8 cellular contexts compared by ENCODE assay signal in genomic region chr17:77371888-77372443, GRCh38.
DNase-seq lines count a peak whose midpoint lies in the region; ATAC-seq and TF ChIP-seq lines count a peak whose summit lies in the region.

No MANE protein-coding gene starts in this region.

- peak overlapping the region; percentile 60 for H3K27ac ChIP-seq in CD4-positive, alpha-beta T cell (ENCODE audit: low read depth, low read length)
- H3K27ac ChIP-seq in SJSA1 (no peak overlapping the region), esophagus squamous epithelium (peak overlapping the region; percentile 83 to 96 (median 93)), neutrophil (peak overlapping the region; percentile 91)

- WGBS in esophagus squamous epithelium, 2 donors, result 52 to 58% methylated on average over 11 to 12 of the region's 16 CpGs

- H3K4me3 ChIP-seq in SJSA1 (peak overlapping the region; percentile 54), esophagus squamous epithelium (peak overlapping the region in 3 of 4 donors; percentile 68 to 82 (median 80)), neutrophil (ENCODE audit: low read depth in 1 of 2, low read length in 1 of 2) (peak overlapping the region; percentile 86 to 90)

- H3K4me1 ChIP-seq in SJSA1 (replicated peaks) (peaks cover 46% of the 10 kb centered on the region), esophagus squamous epithelium (peaks cover 54 to 94% (median 59%) of the 10 kb centered on the region in 3 donors), neutrophil (ENCODE audit: control insufficient read depth in 1 of 2, insufficient read depth in 1 of 2, low read depth in 1 of 2, low read length in 1 of 2) (peaks cover 44 to 45% of the 10 kb centered on the region in 2 experiments)

- DNase-seq in CD4-positive, alpha-beta T cell, result peak in 1 of 10 experiments; percentile 34
- no peak for DNase-seq in SJSA1 (ENCODE audit: low read depth in 1 of 2, low spot score in 2 of 2)
- no peak for DNase-seq in esophagus squamous epithelium (lab: John Stamatoyannopoulos, UW)
- DNase-seq in GF-D8 (lab: John Stamatoyannopoulos, UW), result no peak
- DNase-seq in HuH-7.5 (ENCODE audit: low spot score), result no peak

- intact Hi-C loops in CD4-positive, alpha-beta T cell (cut with DNase I, micrococcal nuclease), result loop anchor here (5.0 kb wide), 2 partner anchors 35 to 90 kb away; no protein-coding TSS in a partner anchor
- intact Hi-C loops in esophagus squamous epithelium (cut with DNase I), result no loop called here

- H3K36me3 ChIP-seq in SJSA1 (peaks cover 16% of the 10 kb centered on the region), esophagus squamous epithelium (no peaks in the 10 kb centered on the region), neutrophil (no peaks in the 10 kb centered on the region)

- CTCF ChIA-PET in CD4-positive, alpha-beta T cell (lab: Charles Lee), result interaction anchor here (1.0 to 6.9 kb wide), 3 partner anchors 28 to 39 kb away, joined by 3 to 40 read pairs (median 8); no protein-coding TSS in a partner anchor

- H3K27me3 ChIP-seq in CD4-positive, alpha-beta T cell (ENCODE audit: control insufficient read depth, insufficient read depth, low read length), result no peaks in the 10 kb centered on the region
- no peaks in the 10 kb centered on the region for H3K27me3 ChIP-seq in SJSA1 (replicated peaks)
- H3K27me3 ChIP-seq in esophagus squamous epithelium, result no peaks in the 10 kb centered on the region
- H3K27me3 ChIP-seq in neutrophil, result no peaks in the 10 kb centered on the region

- H3K4me3 Mint-ChIP-seq in CD4-positive, alpha-beta T cell, result peak overlapping the region; percentile 93

- no peaks in the 10 kb centered on the region for H3K9me3 ChIP-seq in CD4-positive, alpha-beta T cell (ENCODE audit: control insufficient read depth, low read length)
- H3K9me3 ChIP-seq in SJSA1 (replicated peaks) (0 out of 2 replicates have a peak, but pooled peaks cover 3% of the 10 kb centered on the region), esophagus squamous epithelium (no peaks in the 10 kb centered on the region), neutrophil (no peaks in the 10 kb centered on the region)

- TF ChIP-seq POLR2A in esophagus squamous epithelium (IDR thresholded peaks at IDR 0.05), result no peak

- POLR2A ChIA-PET in CD4-positive, alpha-beta T cell (lab: Charles Lee), result interaction anchor here (0.6 to 5.4 kb wide), 12 partner anchors 10 to 118 kb away, joined by 3 to 55 read pairs (median 4); no protein-coding TSS in a partner anchor

- ATAC-seq in CD4-positive, alpha-beta T cell (ENCODE audit: poor library complexity), result no peak
- ATAC-seq in GM19467 (IDR thresholded peaks at IDR 0.05; ENCODE audit: unreplicated experiment) (no peak), HG03442 (IDR thresholded peaks at IDR 0.05; ENCODE audit: unreplicated experiment) (no peak)

- H3K4me1 Mint-ChIP-seq in CD4-positive, alpha-beta T cell (ENCODE audit: low read depth), result peaks cover 72% of the 10 kb centered on the region

- no peak for TF ChIP-seq CTCF in CD4-positive, alpha-beta T cell (IDR thresholded peaks at IDR 0.05)
- TF ChIP-seq CTCF in esophagus squamous epithelium (IDR thresholded peaks at IDR 0.05), result no peak
- no peak for TF ChIP-seq CTCF in neutrophil (IDR thresholded peaks at IDR 0.05)

- H3K9me3 Mint-ChIP-seq in CD4-positive, alpha-beta T cell, result no peaks in the 10 kb centered on the region

- no peaks in the 10 kb centered on the region for H3K27me3 Mint-ChIP-seq in CD4-positive, alpha-beta T cell

- H3K36me3 Mint-ChIP-seq in CD4-positive, alpha-beta T cell (ENCODE audit: low read depth), result peaks cover 29% of the 10 kb centered on the region

- peak overlapping the region; percentile 91 for H3K27ac Mint-ChIP-seq in CD4-positive, alpha-beta T cell
